Comparison of ENCODE assay signal across 9 cellular contexts in genomic region chr11:6475936-6476335, GRCh38. TPM values are rescaled to one million over a fixed set of nuclear protein-coding genes. Genes with fewer than 3 reads are reported as not detected.
DNase-seq lines count a peak whose midpoint lies in the region; TF ChIP-seq lines count a peak whose summit lies in the region.
"Had no signal": no experiment of that assay in that cellular context is flagged by ENCODE, and none has a peak within 500 bp of the region (broad histone marks: within the 10 kb centered on the region; RNA-seq: fewer than 3 reads in every experiment).

No MANE protein-coding gene starts in this region.

- DNase-seq in NCI-H2107 treated with DMSO at 0.1 percent for 48 hours (lab: John Stamatoyannopoulos, UW; ENCODE audit: unreplicated experiment) (peak; percentile 58), NCI-H2107 (lab: John Stamatoyannopoulos, UW) (no peak), NCI-H2029 (lab: John Stamatoyannopoulos, UW) (peak; percentile 93), osteocyte (ENCODE audit: extremely low spot score, unreplicated experiment) (no peak), HuH-7.5 (ENCODE audit: low spot score) (no peak), NCI-H1930 (lab: John Stamatoyannopoulos, UW) (no peak)
- no peak for DNase-seq in stimulated activated CD4-positive, alpha-beta T cell treated with anti-CD3 and anti-CD28 coated beads, Interleukin-15, amount 100 ng/mL, for 24 hours
- DNase-seq: caudate nucleus had no signal

- peaks cover 39% of the 10 kb centered on the region for H3K4me1 Mint-ChIP-seq in brain
- peaks cover 44% of the 10 kb centered on the region for H3K4me1 Mint-ChIP-seq in osteocyte (ENCODE audit: unreplicated experiment)

- H3K4me3 Mint-ChIP-seq in brain (peak overlapping the region in 3 of 5 experiments; percentile 12 to 87 (median 58)), osteocyte (ENCODE audit: unreplicated experiment) (no peak overlapping the region)

- H3K27me3 Mint-ChIP-seq in brain: peaks cover 4% of the 10 kb centered on the region
- H3K27me3 Mint-ChIP-seq in osteocyte (ENCODE audit: unreplicated experiment): no peaks in the 10 kb centered on the region

- H3K27ac Mint-ChIP-seq in brain (peak overlapping the region in 4 of 5 experiments; percentile 72 to 99 (median 88)), osteocyte (ENCODE audit: unreplicated experiment) (peak overlapping the region; percentile 93)

- H3K9me3 Mint-ChIP-seq in brain (no peaks in the 10 kb centered on the region), osteocyte (ENCODE audit: unreplicated experiment) (no peaks in the 10 kb centered on the region)

- H3K36me3 Mint-ChIP-seq in brain: peaks cover 22% of the 10 kb centered on the region
- peaks cover 17% of the 10 kb centered on the region for H3K36me3 Mint-ChIP-seq in osteocyte (ENCODE audit: unreplicated experiment)

- TF ChIP-seq CTCF in brain (conservative IDR thresholded peaks at IDR 0.05): no peak
- no peak for TF ChIP-seq CTCF in osteocyte (IDR thresholded peaks at IDR 0.05)

RNA-seq across cellular contexts. Expression of gene TRIM3, which starts 2.2 kb away (rescaled TPM):
- polyA plus RNA-seq in brain (ENCODE audit: insufficient read depth, low read depth, low replicate concordance): 16.5 TPM
- 30.7 and 32.5 TPM in 2 replicates for total RNA-seq in osteocyte

RNA-seq across cellular contexts. Expression of gene ARFIP2, which starts 5.2 kb away (rescaled TPM):
- 45.9 TPM for polyA plus RNA-seq in brain (ENCODE audit: insufficient read depth, low read depth, low replicate concordance)
- total RNA-seq in osteocyte: 58.0 and 64.6 TPM in 2 replicates

RNA-seq across cellular contexts. Expression of gene TIMM10B, which starts 5.4 kb away (rescaled TPM):
- 16.2 TPM for polyA plus RNA-seq in brain (ENCODE audit: insufficient read depth, low read depth, low replicate concordance)
- 25.1 and 27.0 TPM in 2 replicates for total RNA-seq in osteocyte

RNA-seq across cellular contexts. Expression of gene DNHD1, which starts 21.1 kb away (rescaled TPM):
- 2.5 TPM for polyA plus RNA-seq in brain (ENCODE audit: insufficient read depth, low read depth, low replicate concordance)
- 6.6 and 8.7 TPM in 2 replicates for total RNA-seq in osteocyte

RNA-seq across cellular contexts. Expression of gene HPX, which starts 35.1 kb away (rescaled TPM):
- 0.61 TPM for polyA plus RNA-seq in brain (ENCODE audit: insufficient read depth, low read depth, low replicate concordance)
- total RNA-seq in osteocyte: 1.4 and 1.9 TPM in 2 replicates

Comparison
In these comparisons a context has a peak if more than half of its experiments do, and no peak if none do; other contexts are left out.
1. DNase-seq: peak in NCI-H2107 treated with DMSO at 0.1 percent for 48 hours (single experiment) and NCI-H2029 (single experiment); none in NCI-H2107 (single experiment), osteocyte (single experiment), HuH-7.5 (single experiment), NCI-H1930 (0 of 2) and stimulated activated CD4-positive, alpha-beta T cell treated with anti-CD3 and anti-CD28 coated beads, Interleukin-15, amount 100 ng/mL, for 24 hours (single experiment).